Comparison of ENCODE assay signal across 25 cellular contexts in the genomic region with DNA sequence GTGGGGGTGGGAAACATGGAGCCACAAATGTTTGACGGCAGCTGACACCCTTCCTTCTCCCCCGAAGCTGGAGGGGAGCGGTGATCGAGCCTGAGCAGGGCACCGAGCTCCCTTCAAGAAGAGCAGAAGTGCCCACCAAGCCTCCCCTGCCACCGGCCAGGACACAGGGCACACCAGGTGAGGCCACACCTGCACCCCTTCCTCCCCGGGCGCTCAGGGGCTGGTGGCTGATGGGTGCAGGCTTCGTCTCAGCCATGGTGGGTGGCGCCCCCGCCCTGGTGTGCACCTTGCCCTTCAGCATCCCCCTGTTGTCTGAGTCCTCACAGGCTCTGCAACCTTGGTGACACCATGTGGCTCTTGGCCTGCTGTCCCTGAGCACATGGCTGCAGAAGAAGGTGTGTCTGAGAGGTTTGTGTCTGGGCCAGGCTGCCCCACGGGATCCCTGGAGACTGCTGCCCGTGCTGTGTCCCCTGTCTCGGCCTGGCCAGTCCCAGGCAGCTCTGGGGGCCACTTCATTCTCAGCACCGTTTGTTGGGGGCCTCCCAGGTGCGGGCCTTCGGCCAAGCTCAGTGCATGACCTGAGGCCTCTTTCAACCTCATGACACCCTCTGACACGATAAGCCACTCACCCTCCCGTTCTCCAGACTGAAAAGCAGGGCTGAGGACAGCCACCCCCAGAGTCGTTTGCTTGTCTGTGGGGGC. TPM values are rescaled to one million over a fixed set of nuclear protein-coding genes. Genes with fewer than 3 reads are reported as not detected.
"Had no signal": no experiment of that assay in that cellular context is flagged by ENCODE, and none has a peak within 500 bp of the region (broad histone marks: within the 10 kb centered on the region; RNA-seq: fewer than 3 reads in every experiment).

No MANE protein-coding gene starts in this region.

- H3K4me1 ChIP-seq: colonic mucosa, pancreas, stomach, transverse colon had no signal

- H2AFZ ChIP-seq: hepatocyte had no signal

- H3K27me3 ChIP-seq: colonic mucosa, hepatocyte, pancreas, spleen, stomach, transverse colon had no signal

- H3K79me2 ChIP-seq: hepatocyte had no signal

- H3K36me3 ChIP-seq: colonic mucosa had no signal

- H3K4me3 Mint-ChIP-seq: natural killer cell, neural crest cell had no signal

- H3K9me3 ChIP-seq: colonic mucosa, pancreas, spleen, stomach, thoracic aorta, transverse colon had no signal

- H3K27me3 Mint-ChIP-seq: progenitor cell of endocrine pancreas had no signal

- ATAC-seq: left colon, natural killer cell, pancreas, sciatic nerve had no signal

- H3K36me3 Mint-ChIP-seq: natural killer cell had no signal

- H3K27ac ChIP-seq: colonic mucosa, hepatocyte, pancreas, stomach, thoracic aorta, transverse colon had no signal

- H3K4me3 ChIP-seq: colonic mucosa, hepatocyte, pancreas, spleen, stomach, thoracic aorta, transverse colon had no signal

- H3K9me3 Mint-ChIP-seq: natural killer cell, neural crest cell had no signal

- H3K4me2 ChIP-seq: hepatocyte had no signal

- DNase-seq: colonic mucosa; dermis blood vessel endothelial cell; erythroblast; foreskin melanocyte; head of caudate nucleus; left colon; mesendoderm; natural killer cell; nucleus accumbens; spleen; stimulated activated CD4-positive, alpha-beta T cell treated with anti-CD3 and anti-CD28 coated beads, Interleukin-15, amount 100 ng/mL, for 24 hours; stimulated activated CD4-positive, alpha-beta T cell treated with anti-CD3 and anti-CD28 coated beads, Interleukin-1b, Interleukin-23, amount 100 ng/mL, for 48 hours; stimulated activated naive CD4-positive, alpha-beta T cell; stomach; substantia nigra; transverse colon had no signal

- FAIRE-seq: pancreas had no signal

- H3K4me1 Mint-ChIP-seq: neural crest cell had no signal

- H3K27ac Mint-ChIP-seq: progenitor cell of endocrine pancreas had no signal

RNA-seq across cellular contexts. Expression of gene GRIN1, which starts 41.0 kb away (rescaled TPM):
- total RNA-seq: hepatocyte, liver, mononuclear cell, natural killer cell, sciatic nerve, skeletal muscle tissue, thoracic aorta had no signal
- polyA plus RNA-seq: hepatocyte had no signal
